1 cellular context compared by ENCODE assay signal in the genomic region with DNA sequence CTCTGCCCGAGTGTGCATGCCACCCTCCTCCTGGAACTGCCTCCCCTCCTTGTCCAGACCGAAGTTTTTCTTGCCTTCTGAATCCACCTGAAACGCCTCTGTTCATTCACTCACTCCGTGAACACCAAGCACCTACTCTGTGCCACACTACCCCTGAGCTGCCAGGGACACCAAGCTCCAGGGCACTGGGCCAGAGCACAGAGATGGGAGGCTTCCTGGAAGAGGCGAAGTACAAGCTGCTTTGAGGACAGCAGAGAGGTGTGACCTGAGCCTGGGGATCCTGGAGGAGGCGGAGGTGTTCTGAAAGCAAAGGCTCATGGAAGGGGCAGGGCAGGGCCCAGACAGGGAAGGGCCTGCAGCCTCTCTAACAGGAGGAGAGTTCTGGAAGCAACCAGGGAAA.
TF ChIP-seq lines count a peak whose summit lies in the region.

No MANE protein-coding gene starts in this region.

TF ChIP-seq in GM23338, 12 proteins besides CTCF, POLR2A, EP300 and RAD21:
- TF ChIP-seq REST (IDR thresholded peaks at IDR 0.05; ENCODE audit: unreplicated experiment), result no peak
